20 cellular contexts compared by ENCODE assay signal in genomic region chr5:104189031-104189430, GRCh38.
A peak's percentile ranks its signal among the peaks of the same experiment; 100 is the strongest.
DNase-seq lines count a peak whose midpoint lies in the region; ATAC-seq, FAIRE-seq and TF ChIP-seq lines count a peak whose summit lies in the region.
"Had no signal": no experiment of that assay in that cellular context is flagged by ENCODE, and none has a peak within 500 bp of the region (broad histone marks: within the 10 kb centered on the region; RNA-seq: fewer than 3 reads in every experiment).

No MANE protein-coding gene starts in this region.

- TF ChIP-seq POLR2A in adrenal gland (IDR thresholded peaks at IDR 0.05): no peak

- no peaks in the 10 kb centered on the region for H3K27me3 ChIP-seq in RWPE2 (ENCODE audit: insufficient read depth, poor library complexity, severe bottlenecking)
- H3K27me3 ChIP-seq in adrenal gland: no peaks in the 10 kb centered on the region
- H3K27me3 ChIP-seq: SJCRH30 had no signal

- peak; percentile 40; the same call in 2 of the 3 replicates for ATAC-seq in RWPE2 (ENCODE audit: low read depth)
- ATAC-seq in HG03097 (IDR thresholded peaks at IDR 0.05; ENCODE audit: low FRiP score, unreplicated experiment): no peak
- ATAC-seq: activated CD4-positive, alpha-beta T cell treated with anti-CD3 and anti-CD28 coated beads for 36 hours had no signal

- intact Hi-C loops in adrenal gland (cut with DNase I): loop anchor here (10.0 kb wide), 2 partner anchors 374 to 604 kb away; no protein-coding TSS in a partner anchor

- FAIRE-seq in urothelium cell line (lab: Jason Lieb, UNC): peak; percentile 96

- no peak overlapping the region for H3K27ac ChIP-seq in RWPE2 (ENCODE audit: poor library complexity, severe bottlenecking)
- no peak overlapping the region for H3K27ac ChIP-seq in adrenal gland
- H3K27ac ChIP-seq: lower lobe of right lung, parathyroid adenoma, skin epidermis had no signal

- WGBS in adrenal gland, 4 donors: 75 to 85% (median 79%) methylated on average over 4 of the region's 4 CpGs

- peak; percentile 40 for DNase-seq in HS-27A (ENCODE audit: low read depth)
- no peak for DNase-seq in RWPE2 (ENCODE audit: low spot score)
- peak; percentile 61 for DNase-seq in epithelial cell of esophagus (ENCODE audit: low read depth)
- DNase-seq in urothelium cell line (ENCODE audit: low spot score): peak; percentile 43
- no peak for DNase-seq in adrenal gland
- no peak for DNase-seq in SIG-M5 (lab: John Stamatoyannopoulos, UW)
- DNase-seq: activated CD4-positive, alpha-beta T cell treated with anti-CD3 and anti-CD28 coated beads for 36 hours; activated naive CD4-positive, alpha-beta T cell; C1 segment of cervical spinal cord; DMS153; foreskin fibroblast; lower lobe of right lung; NCI-H1694 treated with DMSO at 0.1 percent for 48 hours; NCI-H446; SJCRH30; T-helper 9 cell; trophoblast cell had no signal

- no peak overlapping the region for H3K4me3 ChIP-seq in RWPE2 (ENCODE audit: severe bottlenecking)
- no peak overlapping the region for H3K4me3 ChIP-seq in epithelial cell of esophagus (ENCODE audit: low read length)
- H3K4me3 ChIP-seq in adrenal gland: no peak overlapping the region
- H3K4me3 ChIP-seq: lower lobe of right lung, SJCRH30, skin epidermis had no signal

- H3K4me1 ChIP-seq in RWPE2 (ENCODE audit: insufficient read depth, poor library complexity, severe bottlenecking) (peaks cover 4% of the 10 kb centered on the region), adrenal gland (replicated peaks in 1 of 2) (no peaks in the 10 kb centered on the region)
- H3K4me1 ChIP-seq: lower lobe of right lung, parathyroid adenoma had no signal

- no peaks in the 10 kb centered on the region for H3K36me3 ChIP-seq in RWPE2 (ENCODE audit: low read depth)
- no peaks in the 10 kb centered on the region for H3K36me3 ChIP-seq in adrenal gland (replicated peaks in 1 of 2)
- H3K36me3 ChIP-seq: lower lobe of right lung, SJCRH30 had no signal

- TF ChIP-seq CTCF in RWPE2 (IDR thresholded peaks at IDR 0.05; ENCODE audit: poor library complexity, severe bottlenecking) (no peak), epithelial cell of esophagus (IDR thresholded peaks at IDR 0.05; ENCODE audit: insufficient read depth, low read depth, low read length, missing control alignments) (no peak), adrenal gland (IDR thresholded peaks at IDR 0.05) (no peak)

- H3K9me3 ChIP-seq in RWPE2 (ENCODE audit: severe bottlenecking) (peaks cover 2% of the 10 kb centered on the region), adrenal gland (replicated peaks in 1 of 3) (no peaks in the 10 kb centered on the region)
- H3K9me3 ChIP-seq: lower lobe of right lung had no signal

Comparison
In these comparisons a context has a peak if more than half of its experiments do, and no peak if none do; other contexts are left out.
1. DNase-seq: peak in HS-27A (single experiment), epithelial cell of esophagus (single experiment) and urothelium cell line (single experiment); none in RWPE2 (single experiment), adrenal gland (0 of 7) and SIG-M5 (single experiment).